21 cellular contexts compared by ENCODE assay signal in the genomic region with DNA sequence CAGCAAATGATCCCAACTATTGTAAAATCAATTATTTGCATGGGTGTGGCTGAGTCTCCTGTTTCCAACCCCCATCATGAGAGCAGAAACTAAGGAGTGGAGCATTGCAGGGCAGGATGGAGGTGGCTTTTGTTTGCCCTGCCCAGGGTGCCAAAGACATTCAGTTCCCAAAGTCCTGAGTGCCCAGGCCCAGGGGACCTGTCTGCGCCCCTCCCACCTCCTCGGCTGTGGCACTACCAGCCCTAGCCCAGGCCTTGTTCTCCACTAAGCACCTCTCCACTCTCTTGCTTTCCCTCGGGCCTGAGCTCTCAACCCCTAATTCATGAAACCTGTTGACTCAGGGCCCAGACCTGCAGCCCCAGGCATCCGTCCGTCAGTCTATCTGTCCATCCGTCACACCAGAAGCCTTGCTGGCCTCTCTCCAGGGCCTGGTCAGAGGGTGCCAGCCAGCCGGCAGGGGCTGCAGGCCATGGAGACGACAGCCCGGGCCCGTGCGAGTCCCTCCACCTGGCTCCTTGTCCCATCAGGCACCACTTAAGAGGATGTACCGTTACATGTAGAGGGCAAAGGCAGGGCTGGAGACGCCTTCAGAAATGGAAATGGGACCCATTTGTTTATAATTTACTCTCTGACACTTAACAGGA. TPM values are rescaled to one million over a fixed set of nuclear protein-coding genes. Genes with fewer than 3 reads are reported as not detected.
DNase-seq lines count a peak whose midpoint lies in the region; ATAC-seq, FAIRE-seq and TF ChIP-seq lines count a peak whose summit lies in the region.
"Had no signal": no experiment of that assay in that cellular context is flagged by ENCODE, and none has a peak within 500 bp of the region (broad histone marks: within the 10 kb centered on the region; RNA-seq: fewer than 3 reads in every experiment).

No MANE protein-coding gene starts in this region.

- no peaks in the 10 kb centered on the region for H3K9me3 Mint-ChIP-seq in MCF 10A (ENCODE audit: unreplicated experiment)
- H3K9me3 Mint-ChIP-seq: T-cell had no signal

- TF ChIP-seq POLR2A in breast epithelium (IDR thresholded peaks at IDR 0.05): no peak
- TF ChIP-seq POLR2A in GM12891 (IDR thresholded peaks at IDR 0.05; ENCODE audit: low read depth, low read length): no peak

- intact Hi-C loops in MCF 10A (cut with micrococcal nuclease) (no loop called here), breast epithelium (cut with DNase I; ENCODE audit: low total_unique reads) (no loop called here), mucosa of descending colon (cut with DNase I, micrococcal nuclease) (no loop called here)

- H3K9me3 ChIP-seq in breast epithelium (no peaks in the 10 kb centered on the region), mucosa of descending colon (no peaks in the 10 kb centered on the region)
- H3K9me3 ChIP-seq: HAP-1 had no signal

- CTCF ChIA-PET in MCF 10A (lab: Yijun Ruan, JAX): interaction anchor here (0.7 to 2.5 kb wide), 4 partner anchors 8 to 992 kb away, joined by 3 to 23 read pairs (median 4); no protein-coding TSS in a partner anchor

- peak overlapping the region; percentile 7 for H3K27ac Mint-ChIP-seq in MCF 10A (ENCODE audit: low read depth, unreplicated experiment)
- H3K27ac Mint-ChIP-seq: T-cell had no signal

- H3K27ac ChIP-seq in breast epithelium: peak overlapping the region in 1 of 2 donors; percentile 25
- H3K27ac ChIP-seq: KMS-11 had no signal

- no peak for FAIRE-seq in GM12891 (lab: Jason Lieb, UNC)
- FAIRE-seq: D721Med, HTR-8/SVneo had no signal

- H3K4me1 ChIP-seq in breast epithelium (no peaks in the 10 kb centered on the region), mucosa of descending colon (ENCODE audit: low read depth) (peaks cover 6% of the 10 kb centered on the region)
- H3K4me1 ChIP-seq: HAP-1 had no signal

- POLR2A ChIA-PET in MCF 10A (lab: Yijun Ruan, JAX): interaction anchor here (0.6 kb wide), 1 partner anchor 354 kb away, joined by 3 read pairs; no protein-coding TSS in a partner anchor

- no peaks in the 10 kb centered on the region for H3K27me3 ChIP-seq in breast epithelium

- peaks cover 37% of the 10 kb centered on the region for H3K4me1 Mint-ChIP-seq in MCF 10A (ENCODE audit: insufficient read depth, unreplicated experiment)

- no peaks in the 10 kb centered on the region for H3K27me3 Mint-ChIP-seq in MCF 10A (ENCODE audit: insufficient read depth, unreplicated experiment)

- BruUV-seq in MCF 10A (replicated peaks; lab: Mats Ljungman, UMichigan): no TSS peak

- no peak overlapping the region for H3K4me3 Mint-ChIP-seq in MCF 10A (ENCODE audit: unreplicated experiment)
- H3K4me3 Mint-ChIP-seq: T-cell had no signal

- DNase-seq in MCF 10A (ENCODE audit: unreplicated experiment) (peak; percentile 65), breast epithelium (ENCODE audit: low spot score in 2 of 2) (no peak), mucosa of descending colon (no peak), DMS153 treated with DMSO at 0.1 percent for 48 hours (lab: John Stamatoyannopoulos, UW; ENCODE audit: unreplicated experiment) (no peak), GM12891 (ENCODE audit: insufficient read length, low spot score) (no peak), NCI-H146 (lab: John Stamatoyannopoulos, UW) (no peak)
- DNase-seq: 8988T, DMS79 treated with DMSO at 0.1 percent for 48 hours, IMR-90, MV-4-11, NCI-H187, NCI-H446, SHP77, T-cell had no signal

- no peak for TF ChIP-seq CTCF in MCF 10A (IDR thresholded peaks at IDR 0.05; ENCODE audit: unreplicated experiment)
- no peak for TF ChIP-seq CTCF in breast epithelium (IDR thresholded peaks at IDR 0.05)
- no peak for TF ChIP-seq CTCF in mucosa of descending colon (IDR thresholded peaks at IDR 0.05)

- ATAC-seq in esophagus mucosa (peak; percentile 17), mucosa of descending colon (peak; percentile 40), HG03520 (IDR thresholded peaks at IDR 0.05; ENCODE audit: unreplicated experiment) (no peak)
- ATAC-seq: T-cell had no signal

- no peak overlapping the region for H3K4me3 ChIP-seq in breast epithelium
- no peak overlapping the region for H3K4me3 ChIP-seq in mucosa of descending colon
- H3K4me3 ChIP-seq: HAP-1 had no signal

- H3K36me3 ChIP-seq in breast epithelium (no peaks in the 10 kb centered on the region), mucosa of descending colon (ENCODE audit: low read depth) (no peaks in the 10 kb centered on the region)
- H3K36me3 ChIP-seq: HAP-1 had no signal

- no peaks in the 10 kb centered on the region for H3K36me3 Mint-ChIP-seq in MCF 10A (ENCODE audit: insufficient read depth, unreplicated experiment)
- H3K36me3 Mint-ChIP-seq: T-cell had no signal

TF ChIP-seq in GM12891, 5 proteins besides CTCF, POLR2A, EP300 and RAD21:
- TF ChIP-seq TAF1 (IDR thresholded peaks at IDR 0.05; ENCODE audit: low read depth, low read length) (no peak), POLR2AphosphoS5 (IDR thresholded peaks at IDR 0.05; ENCODE audit: low read depth, low read length) (no peak), SPI1 (IDR thresholded peaks at IDR 0.05; ENCODE audit: low read depth, low read length) (no peak), POU2F2 (IDR thresholded peaks at IDR 0.05; ENCODE audit: low read depth, low read length) (no peak)

RNA-seq across cellular contexts. Expression of gene PAX7, which starts 39.7 kb away (rescaled TPM):
- not detected in 2 replicates for total RNA-seq in MCF 10A (2022)
- not detected for total RNA-seq in breast epithelium
- not detected for total RNA-seq in esophagus mucosa
- not detected for total RNA-seq in mucosa of descending colon
- 0.01 TPM for polyA plus RNA-seq in GM12891 (2012; ENCODE audit: low read depth, missing spikeins)
- total RNA-seq: IMR-90, OCI-LY7, T-cell had no signal
- polyA plus RNA-seq: IMR-90 had no signal
